In genomic region chrX:48224196-48224595, GRCh38 we compare ENCODE assay signal across 4 cellular contexts. TPM values are rescaled to one million over a fixed set of nuclear protein-coding genes. Genes with fewer than 3 reads are reported as not detected.
"Had no signal": no experiment of that assay in that cellular context is flagged by ENCODE, and none has a peak within 500 bp of the region (broad histone marks: within the 10 kb centered on the region; RNA-seq: fewer than 3 reads in every experiment).

No MANE protein-coding gene starts in this region.

RNA-seq across cellular contexts. Expression of gene SSX5, which starts 27.6 kb away (rescaled TPM):
- total RNA-seq: LHCN-M2, M059J, MCF 10A, NCI-H460 had no signal

RNA-seq across cellular contexts. Expression of gene SSX1, which starts 31.0 kb away (rescaled TPM):
- total RNA-seq: LHCN-M2, MCF 10A, NCI-H460 had no signal
